In genomic region chr3:172461530-172462138, GRCh38 we compare ENCODE assay signal across 9 cellular contexts. TPM values are rescaled to one million over a fixed set of nuclear protein-coding genes. Genes with fewer than 3 reads are reported as not detected.
DNase-seq lines count a peak whose midpoint lies in the region; ATAC-seq and TF ChIP-seq lines count a peak whose summit lies in the region.
"Had no signal": no experiment of that assay in that cellular context is flagged by ENCODE, and none has a peak within 500 bp of the region (broad histone marks: within the 10 kb centered on the region; RNA-seq: fewer than 3 reads in every experiment).

No MANE protein-coding gene starts in this region.

- H3K4me1 ChIP-seq in esophagus squamous epithelium = no peaks in the 10 kb centered on the region
- no peaks in the 10 kb centered on the region for H3K4me1 ChIP-seq in gastrocnemius medialis

- H3K27ac ChIP-seq in esophagus squamous epithelium (no peak overlapping the region), gastrocnemius medialis (no peak overlapping the region)

- intact Hi-C loops in esophagus squamous epithelium (cut with DNase I) = no loop called here
- intact Hi-C loops in gastrocnemius medialis (cut with DNase I; ENCODE audit: low total_unique reads) = no loop called here

- TF ChIP-seq CTCF in esophagus squamous epithelium (IDR thresholded peaks at IDR 0.05) (peak; percentile 53 to 87 (median 82)), gastrocnemius medialis (IDR thresholded peaks at IDR 0.05 in 4 of 5, conservative IDR thresholded peaks at IDR 0.05 in 1 of 5) (peak; percentile 34 to 78 (median 52))

- TF ChIP-seq POLR2A in esophagus squamous epithelium (IDR thresholded peaks at IDR 0.05) (no peak), gastrocnemius medialis (IDR thresholded peaks at IDR 0.05) (no peak)

- peak; percentile 32 for DNase-seq in NCI-H510A treated with DMSO at 0.1 percent for 48 hours (lab: John Stamatoyannopoulos, UW)
- no peak for DNase-seq in NCI-H510A (lab: John Stamatoyannopoulos, UW)
- DNase-seq in RKO (ENCODE audit: low spot score) = peak; percentile 62
- DNase-seq in esophagus squamous epithelium (lab: John Stamatoyannopoulos, UW) = no peak
- no peak for DNase-seq in gastrocnemius medialis
- DNase-seq in 8988T = no peak

- 34 to 38% methylated on average over 5 of the region's 5 CpGs for WGBS in esophagus squamous epithelium, 2 donors

- H3K36me3 ChIP-seq in esophagus squamous epithelium = no peaks in the 10 kb centered on the region
- no peaks in the 10 kb centered on the region for H3K36me3 ChIP-seq in gastrocnemius medialis

- ATAC-seq in HG03442 (IDR thresholded peaks at IDR 0.05; ENCODE audit: unreplicated experiment) = peak; percentile 68
- ATAC-seq in gastrocnemius medialis = no peak
- ATAC-seq in GM18520 (IDR thresholded peaks at IDR 0.05; ENCODE audit: unreplicated experiment) = no peak

- in situ Hi-C loops in gastrocnemius medialis (cut with MboI; ENCODE audit: low sequenced_read_pairs in 4 of 4) = no loop called here

- H3K27me3 ChIP-seq in esophagus squamous epithelium (peaks cover 0 to 5% (median 0%) of the 10 kb centered on the region in 4 donors), gastrocnemius medialis (no peaks in the 10 kb centered on the region)

- H3K4me3 ChIP-seq in esophagus squamous epithelium = no peak overlapping the region
- no peak overlapping the region for H3K4me3 ChIP-seq in gastrocnemius medialis

- H3K9me3 ChIP-seq in esophagus squamous epithelium (no peaks in the 10 kb centered on the region), gastrocnemius medialis (no peaks in the 10 kb centered on the region)

RNA-seq across cellular contexts. Expression of gene GHSR, which starts 13.4 kb away (rescaled TPM):
- total RNA-seq in esophagus squamous epithelium (not detected), gastrocnemius medialis (not detected)
- total RNA-seq: CD8-positive, alpha-beta memory T cell had no signal

Comparison
In these comparisons a context has a peak if more than half of its experiments do, and no peak if none do; other contexts are left out.
1. DNase-seq: peak in NCI-H510A treated with DMSO at 0.1 percent for 48 hours (single experiment) and RKO (single experiment); none in NCI-H510A (single experiment), esophagus squamous epithelium (single experiment), gastrocnemius medialis (0 of 2) and 8988T (single experiment).